Comparison of ENCODE assay signal across 22 cellular contexts in the genomic region with DNA sequence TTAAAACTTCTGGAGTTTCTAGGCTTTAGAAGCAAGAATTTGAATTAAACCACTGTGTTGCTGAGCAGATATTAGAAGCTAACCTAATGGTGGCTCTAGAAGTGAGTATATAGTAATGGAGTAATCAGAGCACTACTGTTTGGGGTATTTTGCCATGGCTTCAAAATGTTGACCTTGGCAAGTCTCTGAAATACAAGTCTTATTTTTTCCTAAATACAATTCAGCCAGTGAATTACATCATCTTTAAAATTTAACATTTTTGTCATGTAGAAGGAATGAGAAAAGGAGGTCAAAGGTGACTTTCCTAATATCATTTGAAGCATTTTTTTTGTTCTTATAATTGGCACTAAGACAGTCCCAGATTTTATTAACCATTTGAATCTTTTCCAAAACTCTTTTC. TPM values are rescaled to one million over a fixed set of nuclear protein-coding genes. Genes with fewer than 3 reads are reported as not detected.
A peak's percentile ranks its signal among the peaks of the same experiment; 100 is the strongest.
DNase-seq lines count a peak whose midpoint lies in the region; ATAC-seq, FAIRE-seq and TF ChIP-seq lines count a peak whose summit lies in the region.
"Had no signal": no experiment of that assay in that cellular context is flagged by ENCODE, and none has a peak within 500 bp of the region (broad histone marks: within the 10 kb centered on the region; RNA-seq: fewer than 3 reads in every experiment).

No MANE protein-coding gene starts in this region.

- TF ChIP-seq RAD21 in IMR-90 (IDR thresholded peaks at IDR 0.05; ENCODE audit: low read length): no peak

- H2BK5ac ChIP-seq in IMR-90 (ENCODE audit: low read depth, low read length, poor library complexity, severe bottlenecking): no peak overlapping the region

- H3K9me3 Mint-ChIP-seq in Calu3 (ENCODE audit: low read depth, unreplicated experiment): no peaks in the 10 kb centered on the region
- H3K9me3 Mint-ChIP-seq: brain; effector memory CD8-positive, alpha-beta T cell had no signal

- POLR2A ChIA-PET in IMR-90 (lab: Charles Lee; ENCODE audit: unreplicated experiment): no interaction called here
- POLR2A ChIA-PET in endothelial cell of umbilical vein (lab: Charles Lee): no interaction called here

- H3K23ac ChIP-seq in IMR-90 (ENCODE audit: low read depth, low read length): no peak overlapping the region

- ATAC-seq in IMR-90 (ENCODE audit: low read depth): 0 out of 2 replicates have a peak, but pooled peaks have one; percentile 19
- ATAC-seq in gastrocnemius medialis: no peak
- ATAC-seq: effector memory CD8-positive, alpha-beta T cell had no signal

- no peaks in the 10 kb centered on the region for H3K79me2 ChIP-seq in endothelial cell of umbilical vein (ENCODE audit: control insufficient read depth, insufficient read depth, low read length)

- no peaks in the 10 kb centered on the region for H3K27me3 Mint-ChIP-seq in Calu3 (ENCODE audit: unreplicated experiment)
- H3K27me3 Mint-ChIP-seq: brain; effector memory CD8-positive, alpha-beta T cell had no signal

- no peaks in the 10 kb centered on the region for H3K79me1 ChIP-seq in IMR-90 (ENCODE audit: low read depth in 1 of 2, low read length in 2 of 2)

- H3K27ac ChIP-seq in IMR-90 (ENCODE audit: insufficient read depth, low read length): no peak overlapping the region
- H3K27ac ChIP-seq in endothelial cell of umbilical vein (ENCODE audit: insufficient read depth, low read depth, low read length): peak overlapping the region; percentile 63
- H3K27ac ChIP-seq in gastrocnemius medialis: no peak overlapping the region
- H3K27ac ChIP-seq: Peyer's patch, prostate gland, upper lobe of left lung, VCaP had no signal

- DNase-seq in AG08395 (ENCODE audit: low spot score) (peak; percentile 29), IMR-90 (peak; percentile 64), endothelial cell of umbilical vein (ENCODE audit: low read depth, low spot score) (peak; percentile 87), myocyte (ENCODE audit: low read depth) (peak; percentile 35), SIG-M5 treated with dmso at 0.1 percent for 504 hours (lab: John Stamatoyannopoulos, UW; ENCODE audit: unreplicated experiment) (no peak), Calu3 (no peak), gastrocnemius medialis (no peak), NCI-H524 (lab: John Stamatoyannopoulos, UW) (no peak)
- DNase-seq: activated effector memory CD4-positive, alpha-beta T cell treated with Interleukin-2 at 50 U/mL for 16 hours; BE2C; effector memory CD8-positive, alpha-beta T cell; glutamatergic neuron; GOT3; NCI-H2029 treated with DMSO at 0.1 percent for 48 hours; NCI-H748 treated with DMSO at 0.1 percent for 48 hours; Peyer's patch; stimulated activated CD4-positive, alpha-beta T cell treated with anti-CD3 and anti-CD28 coated beads, Interleukin-4, amount 100 ng/mL, for 1 hour; upper lobe of left lung had no signal

- H3K4me3 Mint-ChIP-seq in Calu3 (ENCODE audit: low read depth, unreplicated experiment): no peak overlapping the region
- H3K4me3 Mint-ChIP-seq: brain; effector memory CD8-positive, alpha-beta T cell had no signal

- peaks cover 7% of the 10 kb centered on the region for H3K4me1 Mint-ChIP-seq in Calu3 (ENCODE audit: low read depth, unreplicated experiment)
- H3K4me1 Mint-ChIP-seq: brain had no signal

- H3K9me1 ChIP-seq in IMR-90 (ENCODE audit: insufficient read depth, low read length): no peaks in the 10 kb centered on the region
- no peaks in the 10 kb centered on the region for H3K9me1 ChIP-seq in endothelial cell of umbilical vein (replicated peaks; ENCODE audit: control insufficient read depth, extremely low read depth, insufficient read depth, low read length)

- TF ChIP-seq CTCF in IMR-90 (conservative IDR thresholded peaks at IDR 0.05; ENCODE audit: low read depth, low read length): no peak
- no peak for TF ChIP-seq CTCF in endothelial cell of umbilical vein (IDR thresholded peaks at IDR 0.05; ENCODE audit: extremely low read depth in 1 of 2, insufficient read depth in 1 of 2, low read depth in 1 of 2, low read length in 2 of 2)
- TF ChIP-seq CTCF in Calu3 (IDR thresholded peaks at IDR 0.05; ENCODE audit: unreplicated experiment): no peak
- no peak for TF ChIP-seq CTCF in gastrocnemius medialis (IDR thresholded peaks at IDR 0.05 in 4 of 5, conservative IDR thresholded peaks at IDR 0.05 in 1 of 5)

- H3K56ac ChIP-seq in IMR-90 (ENCODE audit: extremely low read depth, insufficient read depth, low read length): no peak overlapping the region

- BruUV-seq in IMR-90 (replicated peaks; lab: Mats Ljungman, UMichigan) (no TSS peak), endothelial cell of umbilical vein (replicated peaks; lab: Mats Ljungman, UMichigan) (no TSS peak), Calu3 (replicated peaks; lab: Mats Ljungman, UMichigan) (no TSS peak)

- dilution Hi-C loops in IMR-90 (cut with HindIII; ENCODE audit: low sequenced_read_pairs, unreplicated experiment) (no loop called here), endothelial cell of umbilical vein (cut with MboI; ENCODE audit: extremely low pct_ligation_motif_present, low sequenced_read_pairs) (no loop called here)

- 0 out of 2 replicates have a peak overlapping the region, but pooled peaks have one; percentile 31 for H3K4me2 ChIP-seq in IMR-90 (ENCODE audit: low read depth, low read length)
- peak overlapping the region; percentile 11 for H3K4me2 ChIP-seq in endothelial cell of umbilical vein (ENCODE audit: insufficient read depth, low read length)

- peaks cover 7% of the 10 kb centered on the region for H3K4me1 ChIP-seq in IMR-90 (ENCODE audit: control insufficient read depth, insufficient read depth, low read length)
- peaks cover 27% of the 10 kb centered on the region for H3K4me1 ChIP-seq in endothelial cell of umbilical vein (ENCODE audit: control insufficient read depth, extremely low read depth, insufficient read depth, low read length)
- H3K4me1 ChIP-seq in gastrocnemius medialis: no peaks in the 10 kb centered on the region
- H3K4me1 ChIP-seq: BE2C, Peyer's patch, prostate gland, upper lobe of left lung had no signal

- H2AK5ac ChIP-seq in IMR-90 (ENCODE audit: low read depth, low read length): no peak overlapping the region

- H2BK15ac ChIP-seq in IMR-90 (ENCODE audit: low read depth, low read length): no peak overlapping the region

- H2AK9ac ChIP-seq in IMR-90 (replicated peaks; ENCODE audit: low read depth, low read length, poor library complexity): no peak overlapping the region

- no peak overlapping the region for H3K27ac Mint-ChIP-seq in Calu3 (ENCODE audit: unreplicated experiment)
- H3K27ac Mint-ChIP-seq: effector memory CD8-positive, alpha-beta T cell had no signal

- CTCF ChIA-PET in IMR-90 (lab: Yijun Ruan, JAX): interaction anchor here (0.9 kb wide), 1 partner anchor 312 kb away, joined by 4 read pairs; no protein-coding TSS in a partner anchor
- CTCF ChIA-PET in endothelial cell of umbilical vein (lab: Charles Lee): interaction anchor here (1.6 to 6.2 kb wide), 2 partner anchors 43 to 311 kb away, joined by 3 to 103 read pairs; no protein-coding TSS in a partner anchor
- CTCF ChIA-PET in Calu3 (lab: Charles Lee): no interaction called here

- no peak for FAIRE-seq in endothelial cell of umbilical vein (lab: Jason Lieb, UNC)
- FAIRE-seq: keratinocyte had no signal

- H3K27me3 ChIP-seq in IMR-90 (ENCODE audit: control insufficient read depth, insufficient read depth, low read length): no peaks in the 10 kb centered on the region
- no peaks in the 10 kb centered on the region for H3K27me3 ChIP-seq in endothelial cell of umbilical vein (ENCODE audit: control insufficient read depth in 2 of 2, insufficient read depth in 2 of 2, low read length in 2 of 2)
- no peaks in the 10 kb centered on the region for H3K27me3 ChIP-seq in gastrocnemius medialis
- H3K27me3 ChIP-seq: BE2C, Peyer's patch, upper lobe of left lung had no signal

- H4K20me1 ChIP-seq in IMR-90 (ENCODE audit: insufficient read depth, low read length) (no peaks in the 10 kb centered on the region), endothelial cell of umbilical vein (replicated peaks; ENCODE audit: control insufficient read depth, extremely low read depth, insufficient read depth, low read length) (no peaks in the 10 kb centered on the region)

- no peak overlapping the region for H4K8ac ChIP-seq in IMR-90 (ENCODE audit: low read depth in 2 of 2, low read length in 2 of 2)

- H4K91ac ChIP-seq in IMR-90 (ENCODE audit: insufficient read depth, low read depth, low read length): no peak overlapping the region

- in situ Hi-C loops in IMR-90 (cut with MboI; ENCODE audit: low sequenced_read_pairs) (no loop called here), gastrocnemius medialis (cut with MboI; ENCODE audit: low sequenced_read_pairs in 4 of 4) (loop anchor here in 2 of 4 donors (10.0 to 25.0 kb wide), 2 partner anchors 312 to 315 kb away; a partner anchor contains a TSS)

- H4K5ac ChIP-seq in IMR-90 (ENCODE audit: low read depth, low read length): no peak overlapping the region

- no peak overlapping the region for H2BK20ac ChIP-seq in IMR-90 (ENCODE audit: low read depth, low read length)

- no peak overlapping the region for H2BK120ac ChIP-seq in IMR-90 (ENCODE audit: low read depth, low read length)

- TF ChIP-seq POLR2A in IMR-90 (IDR thresholded peaks at IDR 0.05; ENCODE audit: low read depth, low read length) (no peak), endothelial cell of umbilical vein (IDR thresholded peaks at IDR 0.05; ENCODE audit: low read depth, low read length) (no peak), gastrocnemius medialis (IDR thresholded peaks at IDR 0.05) (no peak)

- no peaks in the 10 kb centered on the region for H3K9me3 ChIP-seq in IMR-90 (ENCODE audit: control insufficient read depth, insufficient read depth, low read length)
- H3K9me3 ChIP-seq in endothelial cell of umbilical vein (replicated peaks; ENCODE audit: control insufficient read depth, insufficient read depth, low read length): no peaks in the 10 kb centered on the region
- H3K9me3 ChIP-seq in gastrocnemius medialis: no peaks in the 10 kb centered on the region
- H3K9me3 ChIP-seq: BE2C, Peyer's patch, prostate gland, upper lobe of left lung had no signal

- intact Hi-C loops in IMR-90 (cut with micrococcal nuclease): loop anchor here (5.0 kb wide), 3 partner anchors 215 to 530 kb away; no protein-coding TSS in a partner anchor
- intact Hi-C loops in endothelial cell of umbilical vein (cut with micrococcal nuclease): loop anchor here (2.0 kb wide), 2 partner anchors 232 to 264 kb away; no protein-coding TSS in a partner anchor
- intact Hi-C loops in Calu3 (cut with micrococcal nuclease; ENCODE audit: unreplicated experiment): loop anchor here (5.0 kb wide), 1 partner anchor 640 kb away; no protein-coding TSS in a partner anchor
- intact Hi-C loops in gastrocnemius medialis (cut with DNase I; ENCODE audit: low total_unique reads): loop anchor here (2.0 kb wide), 1 partner anchor 596 kb away; no protein-coding TSS in a partner anchor

- H3K14ac ChIP-seq in IMR-90 (replicated peaks; ENCODE audit: low read depth, low read length): no peak overlapping the region

- no peak overlapping the region for H3K18ac ChIP-seq in IMR-90 (ENCODE audit: low read depth, low read length)

- H3K4me3 ChIP-seq in IMR-90 (ENCODE audit: insufficient read depth, low read depth, low read length) (no peak overlapping the region), endothelial cell of umbilical vein (replicated peaks in 1 of 3; ENCODE audit: insufficient read depth in 1 of 3, low read depth in 1 of 3, low read length in 3 of 3) (no peak overlapping the region), gastrocnemius medialis (no peak overlapping the region)
- H3K4me3 ChIP-seq: Peyer's patch, prostate gland, upper lobe of left lung had no signal

- no peak overlapping the region for H3K4ac ChIP-seq in IMR-90 (ENCODE audit: low read depth, low read length)

- no peaks in the 10 kb centered on the region for H3K36me3 Mint-ChIP-seq in Calu3 (ENCODE audit: insufficient read depth, unreplicated experiment)
- H3K36me3 Mint-ChIP-seq: brain had no signal

- H3K9ac ChIP-seq in IMR-90 (ENCODE audit: low read depth, low read length): no peak overlapping the region
- no peak overlapping the region for H3K9ac ChIP-seq in endothelial cell of umbilical vein (replicated peaks; ENCODE audit: extremely low read depth, insufficient read depth, low read length)

- no peak overlapping the region for H2AFZ ChIP-seq in IMR-90 (replicated peaks; ENCODE audit: low read length, poor library complexity)
- no peak overlapping the region for H2AFZ ChIP-seq in endothelial cell of umbilical vein (ENCODE audit: low read depth, low read length)

- no peaks in the 10 kb centered on the region for H3K36me3 ChIP-seq in IMR-90 (ENCODE audit: control insufficient read depth, insufficient read depth, low read length)
- H3K36me3 ChIP-seq in endothelial cell of umbilical vein (ENCODE audit: control insufficient read depth in 2 of 2, extremely low read depth in 1 of 2, insufficient read depth in 2 of 2, low read length in 2 of 2): no peaks in the 10 kb centered on the region
- no peaks in the 10 kb centered on the region for H3K36me3 ChIP-seq in gastrocnemius medialis
- H3K36me3 ChIP-seq: BE2C, Peyer's patch, prostate gland, upper lobe of left lung had no signal

RNA-seq across cellular contexts. Expression of a gene that starts 25.2 kb away (rescaled TPM):
- total RNA-seq in IMR-90 (2012; rRNA removed) (not detected in 2 replicates), endothelial cell of umbilical vein (1.1 and 1.8 TPM in 2 replicates), myocyte (not detected in 2 replicates), Calu3 (2022) (not detected in 2 replicates), gastrocnemius medialis (not detected)
- polyA plus RNA-seq in IMR-90 (2012; rRNA removed) (not detected in 2 replicates), endothelial cell of umbilical vein (0.19 and 0.22 TPM in 2 replicates)
- not detected in 2 replicates for polyA plus RNA-seq in IMR-90 (2012; cell fraction: cytosol; rRNA removed)
- not detected in 2 replicates for polyA plus RNA-seq in IMR-90 (2012; cell fraction: nucleus; rRNA removed; ENCODE audit: low replicate concordance)
- 0.46 and 0.73 TPM in 2 replicates for polyA plus RNA-seq in endothelial cell of umbilical vein (2011; cell fraction: cytosol; rRNA removed)
- polyA plus RNA-seq in endothelial cell of umbilical vein (2011; cell fraction: nucleus; rRNA removed): 0.57 and 0.78 TPM in 2 replicates
- 0.59 and 2.1 TPM in 2 replicates for polyA plus RNA-seq in endothelial cell of umbilical vein (2012)
- polyA minus RNA-seq in endothelial cell of umbilical vein: 0.41 TPM in 1 of 2 replicates, not detected in the other
- polyA minus RNA-seq in endothelial cell of umbilical vein (2011; cell fraction: cytosol; rRNA and poly(A)+ RNA removed): not detected
- polyA minus RNA-seq in endothelial cell of umbilical vein (2011; cell fraction: nucleus; rRNA and poly(A)+ RNA removed): not detected in 2 replicates
- not detected for polyA plus RNA-seq in myocyte (2012)
- total RNA-seq: Peyer's patch, prostate gland, upper lobe of left lung had no signal
- polyA plus RNA-seq: keratinocyte had no signal

RNA-seq across cellular contexts. Expression of a gene that starts 52.5 kb away (rescaled TPM):
- total RNA-seq in IMR-90 (2012; rRNA removed) (7.2 and 15.6 TPM in 2 replicates), endothelial cell of umbilical vein (19.0 and 19.6 TPM in 2 replicates), myocyte (3.2 and 6.2 TPM in 2 replicates), Calu3 (2022) (28.1 and 38.0 TPM in 2 replicates), gastrocnemius medialis (1 to 10 TPM in 2 of 4 donors, under 1 TPM in 2; 0.31 to 3.1 (median 0.89) TPM)
- polyA plus RNA-seq in IMR-90 (2012; rRNA removed) (3.0 and 4.8 TPM in 2 replicates), endothelial cell of umbilical vein (2.6 and 4.2 TPM in 2 replicates)
- polyA plus RNA-seq in IMR-90 (2012; cell fraction: cytosol; rRNA removed): 0.44 and 1.1 TPM in 2 replicates
- 0.71 and 4.1 TPM in 2 replicates for polyA plus RNA-seq in IMR-90 (2012; cell fraction: nucleus; rRNA removed; ENCODE audit: low replicate concordance)
- 5.7 and 6.1 TPM in 2 replicates for polyA plus RNA-seq in endothelial cell of umbilical vein (2011; cell fraction: cytosol; rRNA removed)
- polyA plus RNA-seq in endothelial cell of umbilical vein (2011; cell fraction: nucleus; rRNA removed): 9.2 and 16.9 TPM in 2 replicates
- polyA plus RNA-seq in endothelial cell of umbilical vein (2012): 7.7 and 19.8 TPM in 2 replicates
- 9.3 and 11.9 TPM in 2 replicates for polyA minus RNA-seq in endothelial cell of umbilical vein
- 12.9 TPM for polyA minus RNA-seq in endothelial cell of umbilical vein (2011; cell fraction: cytosol; rRNA and poly(A)+ RNA removed)
- 20.6 and 44.3 TPM in 2 replicates for polyA minus RNA-seq in endothelial cell of umbilical vein (2011; cell fraction: nucleus; rRNA and poly(A)+ RNA removed)
- polyA plus RNA-seq in myocyte (2012): 1.8 TPM

RNA-seq across cellular contexts. Expression of a gene that starts 52.5 kb away (rescaled TPM):
- total RNA-seq in IMR-90 (2012; rRNA removed) (55.0 and 71.9 TPM in 2 replicates), endothelial cell of umbilical vein (41.3 and 46.8 TPM in 2 replicates), myocyte (18.1 and 31.3 TPM in 2 replicates), Calu3 (2022) (59.0 and 72.1 TPM in 2 replicates), gastrocnemius medialis (10 to 100 TPM; 11.6 to 26.6 (median 19.2) TPM)
- polyA plus RNA-seq in IMR-90 (2012; rRNA removed) (28.4 and 41.1 TPM in 2 replicates), endothelial cell of umbilical vein (20.1 and 25.0 TPM in 2 replicates)
- polyA plus RNA-seq in IMR-90 (2012; cell fraction: cytosol; rRNA removed): 5.5 and 8.4 TPM in 2 replicates
- polyA plus RNA-seq in IMR-90 (2012; cell fraction: nucleus; rRNA removed; ENCODE audit: low replicate concordance): 2.2 and 18.7 TPM in 2 replicates
- polyA plus RNA-seq in endothelial cell of umbilical vein (2011; cell fraction: cytosol; rRNA removed): 37.6 and 43.5 TPM in 2 replicates
- polyA plus RNA-seq in endothelial cell of umbilical vein (2011; cell fraction: nucleus; rRNA removed): 24.2 and 32.7 TPM in 2 replicates
- 36.3 and 64.0 TPM in 2 replicates for polyA plus RNA-seq in endothelial cell of umbilical vein (2012)
- polyA minus RNA-seq in endothelial cell of umbilical vein: 11.2 and 16.5 TPM in 2 replicates
- 27.2 TPM for polyA minus RNA-seq in endothelial cell of umbilical vein (2011; cell fraction: cytosol; rRNA and poly(A)+ RNA removed)
- polyA minus RNA-seq in endothelial cell of umbilical vein (2011; cell fraction: nucleus; rRNA and poly(A)+ RNA removed): 9.2 and 14.2 TPM in 2 replicates
- 27.5 TPM for polyA plus RNA-seq in myocyte (2012)

Comparison
In these comparisons a context has a peak if more than half of its experiments do, and no peak if none do; other contexts are left out.
1. DNase-seq: peak in AG08395 (single experiment), IMR-90 (single experiment), endothelial cell of umbilical vein (single experiment) and myocyte (single experiment); none in SIG-M5 treated with dmso at 0.1 percent for 504 hours (single experiment), Calu3 (single experiment), gastrocnemius medialis (0 of 2) and NCI-H524 (0 of 2).